ENCODE assay signal across 8 cellular contexts in the genomic region with DNA sequence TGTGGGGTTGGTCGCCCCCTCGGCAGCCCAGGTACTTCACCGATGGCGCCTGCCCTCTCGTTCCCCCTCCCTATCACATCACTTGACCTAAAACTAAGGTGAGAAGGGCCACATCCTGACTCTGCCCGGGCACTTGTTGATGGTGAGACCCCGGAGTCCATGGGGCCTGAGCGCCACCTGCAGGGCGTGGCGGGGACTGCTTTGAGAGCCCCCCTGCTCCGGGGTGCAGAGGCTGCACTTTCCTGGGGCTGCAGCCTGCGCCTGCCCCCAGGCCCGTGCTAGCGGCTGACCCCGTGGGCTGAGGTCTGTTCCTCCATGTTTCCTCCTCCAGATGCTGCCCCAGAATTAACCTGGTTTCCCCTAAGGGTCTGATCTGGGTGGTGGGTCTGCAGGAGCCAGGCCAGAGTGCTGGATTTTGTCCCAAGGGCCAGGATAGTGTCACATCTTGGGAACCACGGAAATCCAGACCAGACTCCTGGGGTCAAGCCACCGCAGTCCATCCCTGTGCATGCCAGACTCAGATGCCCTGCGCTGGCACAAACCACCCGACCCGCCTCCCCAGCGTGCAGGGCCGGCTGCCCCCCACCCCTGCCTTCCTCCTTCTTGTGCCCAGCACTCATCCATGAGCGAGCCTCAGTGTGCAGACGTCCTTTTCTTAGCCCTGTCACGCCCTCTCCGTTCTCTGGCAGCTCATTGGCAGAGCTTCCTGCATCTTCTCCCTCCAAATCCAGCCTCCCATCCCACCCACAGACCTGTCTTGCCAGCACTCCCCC. TPM values are rescaled to one million over a fixed set of nuclear protein-coding genes. Genes with fewer than 3 reads are reported as not detected.
DNase-seq lines count a peak whose midpoint lies in the region; ATAC-seq, FAIRE-seq and TF ChIP-seq lines count a peak whose summit lies in the region.

No MANE protein-coding gene starts in this region.

- CTCF ChIA-PET in Panc1 (lab: Charles Lee), result interaction anchor here (0.6 kb wide), 2 partner anchors 108 to 238 kb away, joined by 3 read pairs; no protein-coding TSS in a partner anchor

- H3K9me3 ChIP-seq in Panc1 (ENCODE audit: control insufficient read depth, insufficient read depth, low read depth, low read length), result no peaks in the 10 kb centered on the region
- H3K9me3 ChIP-seq in left ventricle myocardium inferior (replicated peaks), result no peaks in the 10 kb centered on the region

- intact Hi-C loops in Panc1 (cut with micrococcal nuclease; ENCODE audit: unreplicated experiment) (loop anchor here (2.0 kb wide), 1 partner anchor 99 kb away; no protein-coding TSS in a partner anchor), left ventricle myocardium inferior (cut with micrococcal nuclease) (no loop called here)

- no peaks in the 10 kb centered on the region for H3K27me3 ChIP-seq in Panc1 (ENCODE audit: control insufficient read depth, insufficient read depth, low read length)
- H3K27me3 ChIP-seq in left ventricle myocardium inferior (ENCODE audit: low read depth), result no peaks in the 10 kb centered on the region

- BruUV-seq in Panc1 (replicated peaks; lab: Mats Ljungman, UMichigan), result no TSS peak

- TF ChIP-seq CTCF in Panc1 (IDR thresholded peaks at IDR 0.05) (peak; percentile 96), left ventricle myocardium inferior (IDR thresholded peaks at IDR 0.05; ENCODE audit: borderline replicate concordance) (peak; percentile 82)

- POLR2A ChIA-PET in Panc1 (lab: Charles Lee), result no interaction called here

- in situ Hi-C loops in Panc1 (cut with HindIII; ENCODE audit: low pct_unique_long_range_greater_than_20kb, low sequenced_read_pairs), result no loop called here

- peak; percentile 35; the same call in 1 of the 2 replicates for ATAC-seq in Panc1
- no peak for ATAC-seq in GM21515 (IDR thresholded peaks at IDR 0.05; ENCODE audit: unreplicated experiment)
- ATAC-seq in GM18909 (IDR thresholded peaks at IDR 0.05; ENCODE audit: poor library complexity, unreplicated experiment), result no peak

- DNase-seq in Ammon's horn (ENCODE audit: low spot score) (peak; percentile 54), GM18507 (ENCODE audit: extremely low spot score, insufficient read length, low read depth) (no peak), Panc1 (ENCODE audit: low read depth, low spot score) (no peak), left ventricle myocardium inferior (no peak)
- peak; percentile 69 for DNase-seq in activated naive CD4-positive, alpha-beta T cell treated with Interleukin-2 at 50 U/mL for 16 hours
- DNase-seq in stimulated activated CD4-positive, alpha-beta T cell treated with anti-CD3 and anti-CD28 coated beads, Interleukin-1b, Interleukin-23, amount 100 ng/mL, for 1 hour (ENCODE audit: low read depth in 2 of 2), result peak; percentile 36 to 44

- FAIRE-seq in GM18507 (lab: Jason Lieb, UNC), result peak; percentile 67

- H3K27ac ChIP-seq in Panc1 (ENCODE audit: low read length) (no peak overlapping the region), left ventricle myocardium inferior (replicated peaks) (no peak overlapping the region)

- H3K4me1 ChIP-seq in Panc1 (ENCODE audit: control insufficient read depth, insufficient read depth, low read length), result peaks cover 47% of the 10 kb centered on the region
- peaks cover 38% of the 10 kb centered on the region for H3K4me1 ChIP-seq in left ventricle myocardium inferior

- H3K36me3 ChIP-seq in Panc1 (ENCODE audit: control insufficient read depth, insufficient read depth, low read length), result peaks cover 11% of the 10 kb centered on the region; the same call in 1 of the 2 replicates
- peaks cover 6% of the 10 kb centered on the region for H3K36me3 ChIP-seq in left ventricle myocardium inferior

- H3K4me3 ChIP-seq in Panc1 (ENCODE audit: low read depth in 2 of 2, low read length in 2 of 2) (no peak overlapping the region), left ventricle myocardium inferior (no peak overlapping the region)

RNA-seq across cellular contexts. Expression of a gene that starts 2.7 kb away (rescaled TPM):
- total RNA-seq in Panc1 (2021; ENCODE audit: unreplicated experiment) (75.8 TPM), left ventricle myocardium inferior (61.5 TPM)
- 144 TPM for polyA plus RNA-seq in Panc1 (2012; ENCODE audit: insufficient read length)

RNA-seq across cellular contexts. Expression of a gene that starts 3.0 kb away (rescaled TPM):
- total RNA-seq in Panc1 (2021; ENCODE audit: unreplicated experiment), result 44.9 TPM
- polyA plus RNA-seq in Panc1 (2012; ENCODE audit: insufficient read length), result 35.3 TPM
- 15.9 TPM for total RNA-seq in left ventricle myocardium inferior

RNA-seq across cellular contexts. Expression of a gene that starts 19.1 kb away (rescaled TPM):
- 26.0 TPM for total RNA-seq in Panc1 (2021; ENCODE audit: unreplicated experiment)
- polyA plus RNA-seq in Panc1 (2012; ENCODE audit: insufficient read length), result 32.5 TPM
- 7.6 TPM for total RNA-seq in left ventricle myocardium inferior

RNA-seq across cellular contexts. Expression of a gene that starts 53.3 kb away (rescaled TPM):
- total RNA-seq in Panc1 (2021; ENCODE audit: unreplicated experiment) (188 TPM), left ventricle myocardium inferior (50.1 TPM)
- polyA plus RNA-seq in Panc1 (2012; ENCODE audit: insufficient read length), result 144 TPM

Comparison
In these comparisons a context has a peak if more than half of its experiments do, and no peak if none do; other contexts are left out.
1. DNase-seq: peak in Ammon's horn (single experiment), activated naive CD4-positive, alpha-beta T cell treated with Interleukin-2 at 50 U/mL for 16 hours (single experiment) and stimulated activated CD4-positive, alpha-beta T cell treated with anti-CD3 and anti-CD28 coated beads, Interleukin-1b, Interleukin-23, amount 100 ng/mL, for 1 hour (2 of 2); none in GM18507 (single experiment), Panc1 (single experiment) and left ventricle myocardium inferior (single experiment).